ENCODE assay signal across 8 cellular contexts in the genomic region with DNA sequence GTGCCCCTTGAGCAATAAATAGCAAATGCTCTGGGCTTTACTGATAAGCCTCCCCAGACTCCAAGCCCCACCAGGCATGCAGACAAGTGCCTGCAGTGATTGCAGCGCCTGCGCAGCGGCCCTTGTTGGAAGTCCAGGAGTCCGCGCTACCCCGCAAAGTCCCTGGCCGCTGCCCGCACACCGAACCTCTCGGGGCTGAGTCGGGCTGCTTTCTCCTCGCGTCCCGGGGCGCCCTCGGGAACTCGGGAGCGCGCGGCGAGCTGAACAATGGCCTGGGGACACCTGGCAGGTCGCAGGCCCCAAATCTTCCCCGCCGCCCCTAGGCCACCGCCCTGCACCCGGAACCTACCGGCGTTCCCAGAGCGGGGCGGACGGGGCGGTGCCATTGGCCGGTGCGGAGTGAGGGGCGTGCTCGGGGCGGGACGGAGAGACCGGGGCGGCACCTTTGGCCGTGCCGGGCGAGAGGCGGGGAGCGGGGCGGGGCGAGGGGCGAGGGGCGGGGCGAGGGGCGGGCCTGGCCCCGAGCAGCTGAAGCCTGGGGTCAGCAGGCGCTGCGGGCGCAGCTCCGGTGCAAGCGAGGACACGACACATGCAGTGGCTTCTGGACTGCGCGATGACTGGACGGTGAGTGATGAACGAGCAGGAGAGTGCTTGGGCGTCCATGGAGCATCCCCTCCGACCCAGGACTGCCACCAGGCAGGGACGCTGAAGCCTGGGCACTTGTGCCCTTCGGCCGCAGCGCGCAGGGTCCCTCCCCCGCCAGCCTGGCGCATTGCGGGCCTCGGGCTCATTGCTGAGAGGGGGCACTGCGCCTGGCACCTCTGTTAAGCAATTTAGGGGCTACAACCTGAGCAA. TPM values are rescaled to one million over a fixed set of nuclear protein-coding genes. Genes with fewer than 3 reads are reported as not detected.
A peak's percentile ranks its signal among the peaks of the same experiment; 100 is the strongest.
DNase-seq lines count a peak whose midpoint lies in the region; ATAC-seq and TF ChIP-seq lines count a peak whose summit lies in the region.

A gene with protein sequence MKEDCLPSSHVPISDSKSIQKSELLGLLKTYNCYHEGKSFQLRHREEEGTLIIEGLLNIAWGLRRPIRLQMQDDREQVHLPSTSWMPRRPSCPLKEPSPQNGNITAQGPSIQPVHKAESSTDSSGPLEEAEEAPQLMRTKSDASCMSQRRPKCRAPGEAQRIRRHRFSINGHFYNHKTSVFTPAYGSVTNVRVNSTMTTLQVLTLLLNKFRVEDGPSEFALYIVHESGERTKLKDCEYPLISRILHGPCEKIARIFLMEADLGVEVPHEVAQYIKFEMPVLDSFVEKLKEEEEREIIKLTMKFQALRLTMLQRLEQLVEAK (plus strand): TSS at position 560 of the 855 bp plus-strand sequence. CDS start 10,401 bp downstream, outside the sequence.

- ATAC-seq in GM19397 (IDR thresholded peaks at IDR 0.05; ENCODE audit: unreplicated experiment) (peak; percentile 97), HG03558 (IDR thresholded peaks at IDR 0.05; ENCODE audit: extremely low read depth, unreplicated experiment) (peak; percentile 87)

- H3K27ac Mint-ChIP-seq in CD4-positive, alpha-beta memory T cell, result peak within 1 kb of the TSS; percentile 63 to 92 (median 78)
- peak within 1 kb of the TSS; percentile 91 for H3K27ac Mint-ChIP-seq in endodermal cell
- peak within 1 kb of the TSS; percentile 62 for H3K27ac Mint-ChIP-seq in mesothelial cell of epicardium

- H3K4me3 ChIP-seq in CD4-positive, alpha-beta memory T cell (ENCODE audit: low read length in 2 of 2), result peak within 1 kb of the TSS; percentile 66 to 77
- H3K4me3 ChIP-seq in endodermal cell (ENCODE audit: low read length), result peak within 1 kb of the TSS; percentile 94

- H3K36me3 Mint-ChIP-seq in CD4-positive, alpha-beta memory T cell, result peaks cover 6 to 11% of the 10 kb centered on the region in 2 donors
- H3K36me3 Mint-ChIP-seq in endodermal cell (ENCODE audit: low read depth), result peaks cover 8% of the 10 kb centered on the region
- peaks cover 14% of the 10 kb centered on the region for H3K36me3 Mint-ChIP-seq in mesothelial cell of epicardium

- no peaks in the 10 kb centered on the region for H3K27me3 Mint-ChIP-seq in CD4-positive, alpha-beta memory T cell
- peaks cover 18% of the 10 kb centered on the region for H3K27me3 Mint-ChIP-seq in endodermal cell (ENCODE audit: insufficient read depth)
- H3K27me3 Mint-ChIP-seq in mesothelial cell of epicardium (ENCODE audit: low read depth), result no peaks in the 10 kb centered on the region

- POLR2A ChIA-PET in CD4-positive, alpha-beta memory T cell (lab: Charles Lee; ENCODE audit: partially characterized antibody), result interaction anchor here (1.0 to 1.2 kb wide), 2 partner anchors 41 to 81 kb away, joined by 4 to 5 read pairs; no protein-coding TSS in a partner anchor

- peaks cover 9 to 30% (median 23%) of the 10 kb centered on the region in 4 donors for H3K4me1 Mint-ChIP-seq in CD4-positive, alpha-beta memory T cell
- H3K4me1 Mint-ChIP-seq in endodermal cell (peaks cover 32% of the 10 kb centered on the region), mesothelial cell of epicardium (peaks cover 40% of the 10 kb centered on the region)

- H3K27ac ChIP-seq in CD4-positive, alpha-beta memory T cell (ENCODE audit: low read depth, low read length), result peak within 1 kb of the TSS; percentile 57
- peak within 1 kb of the TSS; percentile 72 for H3K27ac ChIP-seq in endodermal cell (ENCODE audit: low read depth, low read length)

- peak within 1 kb of the TSS; percentile 88 to 91 (median 89) for H3K4me3 Mint-ChIP-seq in CD4-positive, alpha-beta memory T cell
- H3K4me3 Mint-ChIP-seq in endodermal cell, result peak within 1 kb of the TSS; percentile 74
- H3K4me3 Mint-ChIP-seq in mesothelial cell of epicardium, result peak within 1 kb of the TSS; percentile 82

- no peaks in the 10 kb centered on the region for H3K9me3 ChIP-seq in CD4-positive, alpha-beta memory T cell (ENCODE audit: control insufficient read depth in 1 of 2, low read length in 2 of 2)
- H3K9me3 ChIP-seq in endodermal cell (ENCODE audit: control insufficient read depth, low read length), result no peaks in the 10 kb centered on the region

- 2 to 12% methylated on average over 23 to 74 of the region's 74 CpGs for WGBS in endodermal cell (ENCODE audit: insufficient coverage in 1 of 2, insufficient read length in 1 of 2), 2 experiments

- H3K9ac ChIP-seq in endodermal cell (ENCODE audit: extremely low read depth, low read length, poor library complexity, severe bottlenecking), result peak within 1 kb of the TSS; percentile 64

- H3K36me3 ChIP-seq in CD4-positive, alpha-beta memory T cell (ENCODE audit: insufficient read depth, low read length), result no peaks in the 10 kb centered on the region
- H3K36me3 ChIP-seq in endodermal cell (ENCODE audit: control insufficient read depth, insufficient read depth, low read length), result no peaks in the 10 kb centered on the region

- TF ChIP-seq CTCF in endodermal cell (conservative IDR thresholded peaks at IDR 0.05) (no peak), mesothelial cell of epicardium (IDR thresholded peaks at IDR 0.05; ENCODE audit: unreplicated experiment) (no peak)

- CTCF ChIA-PET in CD4-positive, alpha-beta memory T cell (lab: Charles Lee; ENCODE audit: partially characterized antibody), result no interaction called here

- H3K27me3 ChIP-seq in CD4-positive, alpha-beta memory T cell (ENCODE audit: insufficient read depth, low read length), result no peaks in the 10 kb centered on the region
- H3K27me3 ChIP-seq in endodermal cell (ENCODE audit: control insufficient read depth, insufficient read depth, low read length, poor library complexity, severe bottlenecking), result peaks cover 9% of the 10 kb centered on the region

- DNase-seq in CD4-positive, alpha-beta memory T cell, result peak; percentile 87 to 90 (median 89)
- DNase-seq in NK-92 treated with Interleukin-12 subunit alpha and Interleukin-12 subunit beta, amount 100 ng/mL, for 24 hours (lab: John Stamatoyannopoulos, UW), result peak; percentile 88
- peak; percentile 72 for DNase-seq in activated CD8-positive, alpha-beta memory T cell treated with anti-CD3 and anti-CD28 coated beads, Interleukin-2, amount 50 U/mL, for 1 hour (ENCODE audit: extremely low read depth)
- DNase-seq in endodermal cell (peak; percentile 98), mesothelial cell of epicardium (ENCODE audit: low spot score in 2 of 2, unreplicated experiment in 2 of 2) (peak; percentile 63 to 79)
- peak; percentile 85 to 86 for DNase-seq in stimulated activated CD8-positive, alpha-beta memory T cell treated with anti-CD3 and anti-CD28 coated beads, Interleukin-15, amount 100 ng/mL, for 48 hours (ENCODE audit: low read depth in 2 of 2)

- peaks cover 26% of the 10 kb centered on the region for H3K4me1 ChIP-seq in CD4-positive, alpha-beta memory T cell (ENCODE audit: insufficient read depth, low read length)
- H3K4me1 ChIP-seq in endodermal cell (ENCODE audit: control insufficient read depth, insufficient read depth, low read length), result peaks cover 12% of the 10 kb centered on the region

- no peaks in the 10 kb centered on the region for H3K9me3 Mint-ChIP-seq in CD4-positive, alpha-beta memory T cell
- H3K9me3 Mint-ChIP-seq in endodermal cell, result peaks cover 2% of the 10 kb centered on the region
- no peaks in the 10 kb centered on the region for H3K9me3 Mint-ChIP-seq in mesothelial cell of epicardium

- intact Hi-C loops in CD4-positive, alpha-beta memory T cell (cut with micrococcal nuclease), result loop anchor here (1.0 to 10.0 kb wide), 4 partner anchors 15 to 85 kb away; a partner anchor contains a TSS

RNA-seq across cellular contexts. Expression of the gene that starts here (rescaled TPM):
- total RNA-seq in CD4-positive, alpha-beta memory T cell, result 1 to 10 TPM; 1.6 to 1.8 TPM
- polyA plus RNA-seq in CD4-positive, alpha-beta memory T cell, result under 1 TPM; 0.08 to 0.21 TPM
- total RNA-seq in endodermal cell (10 to 100 TPM in 1 of 2 donors, 1 to 10 TPM in 1; 5.2 to 14.1 TPM), mesothelial cell of epicardium (15.4 to 16.6 TPM (median 16.3 TPM) in 3 replicates)
- 17.2 TPM for polyA plus RNA-seq in endodermal cell (2013, experiment 1 of 2)
- polyA plus RNA-seq in endodermal cell (2013, experiment 2 of 2), result 20.0 TPM

Comparison
In these comparisons a context has a peak if more than half of its experiments do, and no peak if none do; other contexts are left out.
1. Peak in every context shown above with its lines: DNase-seq, ATAC-seq, H3K4me3 ChIP-seq and H3K27ac ChIP-seq.